In the genomic region with DNA sequence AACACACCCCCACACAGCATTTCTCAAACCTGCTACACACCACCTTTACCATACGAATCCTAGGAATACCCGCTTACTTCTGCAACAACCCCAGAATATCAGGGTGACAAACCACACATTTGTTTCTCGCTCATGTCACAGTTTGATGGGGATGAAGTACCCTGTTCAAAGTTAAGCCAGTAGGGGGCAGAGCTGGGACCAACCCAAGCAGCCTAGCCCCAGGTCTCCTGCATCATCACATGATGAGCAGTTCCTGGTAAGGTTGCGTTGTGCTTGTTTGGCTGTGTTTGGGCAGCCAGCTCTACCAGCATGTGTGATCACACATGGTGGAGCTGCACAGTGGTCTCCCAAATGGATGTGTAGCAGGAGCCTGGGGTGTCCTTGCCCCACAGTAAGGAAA, we compare ENCODE assay signal across 10 cellular contexts.
DNase-seq lines count a peak whose midpoint lies in the region; ATAC-seq and TF ChIP-seq lines count a peak whose summit lies in the region.
"Had no signal": no experiment of that assay in that cellular context is flagged by ENCODE, and none has a peak within 500 bp of the region (broad histone marks: within the 10 kb centered on the region; RNA-seq: fewer than 3 reads in every experiment).

No MANE protein-coding gene starts in this region.

- H3K36me3 ChIP-seq in iPS DF 6.9 (ENCODE audit: control insufficient read depth, insufficient read depth, low read length) (no peaks in the 10 kb centered on the region), body of pancreas (replicated peaks in 1 of 2; ENCODE audit: insufficient read depth in 1 of 2, low read depth in 2 of 2) (no peaks in the 10 kb centered on the region), heart left ventricle (no peaks in the 10 kb centered on the region)

- WGBS in iPS DF 6.9 (ENCODE audit: insufficient coverage, insufficient read length), result 100% methylated on average over 2 of the region's 4 CpGs
- 31 to 41% methylated on average over 4 of the region's 4 CpGs for WGBS in body of pancreas, 2 donors
- 45 to 60% (median 53%) methylated on average over 3 to 4 of the region's 4 CpGs for WGBS in heart left ventricle, 4 donors

- CTCF ChIA-PET in activated CD4-positive, alpha-beta T cell treated with anti-CD3 and anti-CD28 coated beads, Interleukin-2, amount 10 ng/mL, durations not matched to agents 7 days and 5 days (lab: Charles Lee), result interaction anchor here (0.9 kb wide), 2 partner anchors 41 to 87 kb away, joined by 3 read pairs; no protein-coding TSS in a partner anchor

- H3K27ac ChIP-seq in iPS DF 6.9 (ENCODE audit: low read length) (no peak overlapping the region), body of pancreas (no peak overlapping the region), heart left ventricle (no peak overlapping the region)

- H3K4me1 ChIP-seq in iPS DF 6.9 (ENCODE audit: control insufficient read depth, insufficient read depth, low read length) (no peaks in the 10 kb centered on the region), body of pancreas (no peaks in the 10 kb centered on the region), heart left ventricle (no peaks in the 10 kb centered on the region)

- in situ Hi-C loops in GM13976 (cut with MboI; ENCODE audit: low sequenced_read_pairs, unreplicated experiment), result loop anchor here (10.0 kb wide), 1 partner anchor 58 kb away; no protein-coding TSS in a partner anchor

- H3K27me3 Mint-ChIP-seq in activated CD4-positive, alpha-beta T cell treated with anti-CD3 and anti-CD28 coated beads, Interleukin-2, amount 10 ng/mL, durations not matched to agents 7 days and 5 days, result no peaks in the 10 kb centered on the region

- TF ChIP-seq CTCF in GM13976 (IDR thresholded peaks at IDR 0.05; ENCODE audit: borderline replicate concordance, control extremely low read depth, extremely low read depth, insufficient read depth, missing control alignments) (peak; percentile 7), body of pancreas (IDR thresholded peaks at IDR 0.05) (no peak), heart left ventricle (IDR thresholded peaks at IDR 0.05) (peak in 4 of 12 donors; percentile 8 to 23 (median 10))

- intact Hi-C loops in body of pancreas (cut with DNase I), result no loop called here
- intact Hi-C loops in heart left ventricle (cut with DNase I), result no loop called here

- H3K9me3 ChIP-seq in iPS DF 6.9 (ENCODE audit: control insufficient read depth, insufficient read depth, low read length) (no peaks in the 10 kb centered on the region), body of pancreas (no peaks in the 10 kb centered on the region), heart left ventricle (peaks cover 0 to 9% (median 0%) of the 10 kb centered on the region in 12 donors)

- no peak for ATAC-seq in body of pancreas
- ATAC-seq in GM21619 (IDR thresholded peaks at IDR 0.05; ENCODE audit: unreplicated experiment), result no peak
- no peak for ATAC-seq in heart left ventricle

- no peak for TF ChIP-seq POLR2A in body of pancreas (IDR thresholded peaks at IDR 0.05)
- no peak for TF ChIP-seq POLR2A in heart left ventricle (IDR thresholded peaks at IDR 0.05)

- no peaks in the 10 kb centered on the region for H3K4me1 Mint-ChIP-seq in activated CD4-positive, alpha-beta T cell treated with anti-CD3 and anti-CD28 coated beads, Interleukin-2, amount 10 ng/mL, durations not matched to agents 7 days and 5 days

- H3K27me3 ChIP-seq in iPS DF 6.9 (ENCODE audit: control insufficient read depth, insufficient read depth, low read length) (no peaks in the 10 kb centered on the region), body of pancreas (no peaks in the 10 kb centered on the region), heart left ventricle (peaks cover 0 to 4% (median 0%) of the 10 kb centered on the region in 9 donors)

- POLR2A ChIA-PET in activated CD4-positive, alpha-beta T cell treated with anti-CD3 and anti-CD28 coated beads, Interleukin-2, amount 10 ng/mL, durations not matched to agents 7 days and 5 days (lab: Charles Lee), result no interaction called here

- no peak overlapping the region for H3K27ac Mint-ChIP-seq in activated CD4-positive, alpha-beta T cell treated with anti-CD3 and anti-CD28 coated beads, Interleukin-2, amount 10 ng/mL, durations not matched to agents 7 days and 5 days
- H3K27ac Mint-ChIP-seq: natural killer cell had no signal

- H3K9me3 Mint-ChIP-seq in activated CD4-positive, alpha-beta T cell treated with anti-CD3 and anti-CD28 coated beads, Interleukin-2, amount 10 ng/mL, durations not matched to agents 7 days and 5 days, result no peaks in the 10 kb centered on the region
- H3K9me3 Mint-ChIP-seq: natural killer cell had no signal

- no peak overlapping the region for H3K4me3 ChIP-seq in iPS DF 6.9 (ENCODE audit: low read length)
- H3K4me3 ChIP-seq in body of pancreas, result no peak overlapping the region
- H3K4me3 ChIP-seq in heart left ventricle, result no peak overlapping the region

- DNase-seq in AG08396 (ENCODE audit: low spot score) (peak; percentile 35), GM13976 (ENCODE audit: low spot score) (no peak), iPS DF 6.9 (ENCODE audit: low read depth, low spot score) (peak; percentile 70), body of pancreas (no peak), NCI-H226 (no peak), heart left ventricle (no peak)
- DNase-seq in activated CD4-positive, alpha-beta T cell treated with anti-CD3 and anti-CD28 coated beads, Interleukin-2, amount 10 ng/mL, durations not matched to agents 7 days and 5 days, result peak; percentile 18
- DNase-seq: GDM1, natural killer cell had no signal

- no peaks in the 10 kb centered on the region for H3K36me3 Mint-ChIP-seq in activated CD4-positive, alpha-beta T cell treated with anti-CD3 and anti-CD28 coated beads, Interleukin-2, amount 10 ng/mL, durations not matched to agents 7 days and 5 days (ENCODE audit: low read depth)
- H3K36me3 Mint-ChIP-seq: natural killer cell had no signal

- H3K4me3 Mint-ChIP-seq in activated CD4-positive, alpha-beta T cell treated with anti-CD3 and anti-CD28 coated beads, Interleukin-2, amount 10 ng/mL, durations not matched to agents 7 days and 5 days, result no peak overlapping the region
- H3K4me3 Mint-ChIP-seq: natural killer cell had no signal

Comparison
In these comparisons a context has a peak if more than half of its experiments do, and no peak if none do; other contexts are left out.
1. DNase-seq: peak in AG08396 (single experiment), activated CD4-positive, alpha-beta T cell treated with anti-CD3 and anti-CD28 coated beads, Interleukin-2, amount 10 ng/mL, durations not matched to agents 7 days and 5 days (single experiment) and iPS DF 6.9 (single experiment); none in GM13976 (single experiment), body of pancreas (0 of 4), NCI-H226 (single experiment) and heart left ventricle (0 of 5).